Comparison of ENCODE assay signal across 1 cellular context in genomic region chr12:57242329-57242690, GRCh38.
TF ChIP-seq lines count a peak whose summit lies in the region.

No MANE protein-coding gene starts in this region.

TF ChIP-seq in K562, 482 proteins besides CTCF, POLR2A, EP300 and RAD21:
- TF ChIP-seq RBM22 (IDR thresholded peaks at IDR 0.05; ENCODE audit: low read depth, low read length, poor library complexity, severe bottlenecking), result peak; percentile 15
- TF ChIP-seq SMAD1 (IDR thresholded peaks at IDR 0.05; ENCODE audit: low read depth, low read length, partially characterized antibody), result no peak
- 0 out of 2 replicates have a peak, but pooled peaks have one; percentile 1 for TF ChIP-seq POLR2G (IDR thresholded peaks at IDR 0.05; ENCODE audit: low read depth, low read length)
- peak; percentile 0 for TF ChIP-seq HMGN3 (IDR thresholded peaks at IDR 0.05; ENCODE audit: borderline replicate concordance, extremely low read depth, insufficient read length, low read depth, low read length)
